In the genomic region with DNA sequence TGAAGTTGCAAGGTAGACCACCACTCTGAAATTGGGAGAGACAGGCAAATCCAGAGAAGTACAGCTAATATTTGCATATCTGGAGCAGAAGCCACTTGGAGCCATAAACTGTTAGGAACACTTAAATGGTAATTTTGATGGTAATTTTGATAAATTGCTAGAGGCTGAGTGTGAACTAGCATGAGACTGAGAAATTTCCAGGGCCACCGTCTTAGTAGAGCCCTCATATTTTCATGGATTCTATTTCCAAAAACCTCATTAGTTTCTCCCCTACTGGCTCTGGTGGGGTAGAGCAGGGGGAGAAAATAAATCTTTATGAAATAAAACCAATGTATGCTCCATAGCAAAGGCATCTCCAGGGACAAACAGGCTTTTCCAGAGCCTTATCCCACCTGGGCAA, we compare ENCODE assay signal across 30 cellular contexts.
"Had no signal": no experiment of that assay in that cellular context is flagged by ENCODE, and none has a peak within 500 bp of the region (broad histone marks: within the 10 kb centered on the region; RNA-seq: fewer than 3 reads in every experiment).

No MANE protein-coding gene starts in this region.

- H3K9me3 ChIP-seq: adrenal gland, body of pancreas had no signal

- H3K4me1 ChIP-seq: adrenal gland, ascending aorta, body of pancreas, breast epithelium had no signal

- ATAC-seq: activated naive CD4-positive, alpha-beta T cell treated with anti-CD3 and anti-CD28 coated beads, Interleukin-2, amount 50 U/mL, for 72 hours; activated naive CD8-positive, alpha-beta T cell treated with anti-CD3 and anti-CD28 coated beads, Interleukin-2, amount 50 U/mL, for 24 hours; activated T-cell treated with anti-CD3 and anti-CD28 coated beads, Interleukin-2, amount 50 U/mL, for 4 hours; activated T-cell treated with anti-CD3 and anti-CD28 coated beads, Interleukin-2, amount 50 U/mL, for 72 hours; activated T-helper 17 cell treated with anti-CD3 and anti-CD28 coated beads, Interleukin-2, amount 50 U/mL, for 72 hours; body of pancreas had no signal

- DNase-seq: activated effector memory CD4-positive, alpha-beta T cell treated with anti-CD3 and anti-CD28 coated beads, Interleukin-2, amount 50 U/mL, for 16 hours; activated effector memory CD4-positive, alpha-beta T cell treated with Interleukin-2 at 50 U/mL for 16 hours; activated gamma-delta T cell; activated gamma-delta T cell treated with Interleukin-2 at 50 U/mL for 16 hours; activated naive CD4-positive, alpha-beta T cell; activated naive CD4-positive, alpha-beta T cell treated with anti-CD3 and anti-CD28 coated beads for 36 hours; activated naive CD4-positive, alpha-beta T cell treated with anti-CD3 and anti-CD28 coated beads, Interleukin-2, amount 10 ng/mL, durations not matched to agents 7 days and 5 days; activated naive CD4-positive, alpha-beta T cell treated with anti-CD3 and anti-CD28 coated beads, Interleukin-2, amount 50 U/mL, for 16 hours; activated naive CD4-positive, alpha-beta T cell treated with Interleukin-2 at 50 U/mL for 16 hours; activated naive CD8-positive, alpha-beta T cell treated with anti-CD3 and anti-CD28 coated beads for 36 hours; activated naive CD8-positive, alpha-beta T cell treated with anti-CD3 and anti-CD28 coated beads, Interleukin-2, amount 10 ng/mL, durations not matched to agents 7 days and 5 days; activated naive CD8-positive, alpha-beta T cell treated with anti-CD3 and anti-CD28 coated beads, Interleukin-2, amount 50 U/mL, for 24 hours; activated T-cell treated with anti-CD3 and anti-CD28 coated beads, Interleukin-2, amount 50 U/mL, for 4 hours; activated T-cell treated with anti-CD3 and anti-CD28 coated beads, Interleukin-2, amount 50 U/mL, for 48 hours; activated T-cell treated with anti-CD3 and anti-CD28 coated beads, Interleukin-2, amount 50 U/mL, for 72 hours; adrenal gland; amniotic stem cell; amygdala; anterior cingulate cortex; aorta; body of pancreas; brain microvascular endothelial cell; caudate nucleus; central memory CD4-positive, alpha-beta T cell; cerebellar nuclear complex had no signal

- H3K27me3 ChIP-seq: ascending aorta, body of pancreas, brain microvascular endothelial cell, cardiac muscle cell had no signal

- H3K4me3 ChIP-seq: adrenal gland, ascending aorta, body of pancreas, breast epithelium, cardiac muscle cell had no signal

- H3K27ac ChIP-seq: adrenal gland, ascending aorta, body of pancreas, brain microvascular endothelial cell, breast epithelium, cardiac muscle cell had no signal

- H3K36me3 ChIP-seq: adrenal gland, ascending aorta, brain microvascular endothelial cell, breast epithelium, cardiac muscle cell had no signal
